ENCODE assay signal across 14 cellular contexts in the genomic region with DNA sequence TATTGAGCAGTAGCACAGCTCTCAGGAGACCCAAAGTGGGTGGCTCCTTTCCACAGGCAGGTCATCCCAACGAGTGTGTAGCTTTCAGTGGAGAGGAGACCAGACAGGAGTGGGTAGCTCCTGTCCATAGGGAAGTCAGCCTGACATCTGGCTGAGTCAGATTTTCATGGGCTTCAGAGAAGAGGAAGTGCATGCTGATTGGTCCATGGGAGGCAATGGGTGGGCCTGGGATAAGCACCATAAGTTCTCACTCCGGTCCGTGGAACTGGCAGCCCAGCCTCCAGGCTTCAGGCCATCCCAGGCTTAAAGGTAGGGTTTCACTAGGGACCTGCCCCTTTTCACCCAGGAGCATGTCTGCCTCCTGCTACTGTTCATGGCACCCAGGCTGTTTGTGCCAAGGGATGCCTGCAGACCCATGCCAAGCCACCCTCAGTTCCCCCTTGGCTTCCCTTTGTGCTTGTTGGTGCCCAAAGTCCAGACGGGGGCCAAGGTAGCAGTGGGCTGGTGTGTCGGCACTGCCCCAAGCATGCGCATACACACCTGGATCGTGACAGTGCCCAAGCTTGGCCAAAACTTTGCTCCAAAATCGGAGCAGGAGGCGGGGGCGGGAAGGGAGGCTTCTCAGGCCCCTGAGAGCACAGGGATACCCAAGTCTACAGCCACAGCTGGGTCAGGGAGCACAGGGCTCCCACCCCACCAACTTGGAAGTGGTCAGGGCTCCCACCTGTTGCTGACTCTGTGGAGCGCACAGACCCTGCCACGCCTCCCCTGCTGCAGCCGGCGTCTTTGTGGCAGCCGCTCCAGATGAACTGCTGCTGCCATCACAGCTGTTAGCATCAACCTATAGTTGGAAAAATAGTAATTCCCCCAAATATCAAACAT. TPM values are rescaled to one million over a fixed set of nuclear protein-coding genes. Genes with fewer than 3 reads are reported as not detected.
A peak's percentile ranks its signal among the peaks of the same experiment; 100 is the strongest.
DNase-seq lines count a peak whose midpoint lies in the region; ATAC-seq and TF ChIP-seq lines count a peak whose summit lies in the region.
"Had no signal": no experiment of that assay in that cellular context is flagged by ENCODE, and none has a peak within 500 bp of the region (broad histone marks: within the 10 kb centered on the region; RNA-seq: fewer than 3 reads in every experiment).

No MANE protein-coding gene starts in this region.

- H3K9me3 ChIP-seq in left lung: no peaks in the 10 kb centered on the region
- H3K9me3 ChIP-seq in uterus: no peaks in the 10 kb centered on the region
- H3K9me3 ChIP-seq: esophagus squamous epithelium had no signal

- intact Hi-C loops in CD14-positive monocyte (cut with micrococcal nuclease) (no loop called here), left lung (cut with DNase I) (no loop called here), uterus (cut with DNase I; ENCODE audit: low total_unique reads) (no loop called here)

- H3K27ac Mint-ChIP-seq in CD14-positive monocyte (peak overlapping the region; percentile 2 to 85 (median 68)), WTC11 (peak overlapping the region; percentile 64)

- H3K36me3 Mint-ChIP-seq in CD14-positive monocyte (peaks cover 58 to 71% of the 10 kb centered on the region in 2 donors), WTC11 (peaks cover 52% of the 10 kb centered on the region)

- H3K27me3 ChIP-seq in H7 (ENCODE audit: control insufficient read depth, insufficient read depth, low read length) (no peaks in the 10 kb centered on the region), left lung (no peaks in the 10 kb centered on the region), uterus (no peaks in the 10 kb centered on the region)
- H3K27me3 ChIP-seq: BLaER1 treated with 17β-estradiol and CSF1 and Interleukin-3, amounts not matched to agents 10 nM and 100 nM; esophagus squamous epithelium had no signal

- POLR2A ChIA-PET in WTC11 (lab: Charles Lee): interaction anchor here (0.6 kb wide), 1 partner anchor 1477 kb away, joined by 3 read pairs; no protein-coding TSS in a partner anchor

- H3K36me3 ChIP-seq in H7 (replicated peaks; ENCODE audit: control insufficient read depth, insufficient read depth, low read length): peaks cover 12% of the 10 kb centered on the region
- peaks cover 0 to 77% of the 10 kb centered on the region in 2 donors for H3K36me3 ChIP-seq in left lung
- no peaks in the 10 kb centered on the region for H3K36me3 ChIP-seq in uterus

- no peak overlapping the region for H3K4me3 ChIP-seq in H7 (ENCODE audit: insufficient read depth, low read depth, low read length)
- no peak overlapping the region for H3K4me3 ChIP-seq in left lung
- H3K4me3 ChIP-seq in uterus: no peak overlapping the region
- H3K4me3 ChIP-seq: BLaER1 treated with 17β-estradiol and CSF1 and Interleukin-3, amounts not matched to agents 10 nM and 100 nM; esophagus squamous epithelium had no signal

- no peak overlapping the region for H3K27ac ChIP-seq in left lung
- no peak overlapping the region for H3K27ac ChIP-seq in uterus
- H3K27ac ChIP-seq: BLaER1 treated with 17β-estradiol and CSF1 and Interleukin-3, amounts not matched to agents 10 nM and 100 nM; esophagus squamous epithelium had no signal

- peak; percentile 66 for ATAC-seq in WTC11
- peak; percentile 53 for ATAC-seq in left lung
- ATAC-seq in GM18858 (IDR thresholded peaks at IDR 0.05; ENCODE audit: unreplicated experiment): no peak
- ATAC-seq: activated CD4-positive, CD25-positive, alpha-beta regulatory T cell treated with anti-CD3 and anti-CD28 coated beads, Interleukin-2, amount 50 U/mL, for 24 hours had no signal

- no peak for TF ChIP-seq POLR2A in uterus (IDR thresholded peaks at IDR 0.05)

- TF ChIP-seq CTCF in CD14-positive monocyte (IDR thresholded peaks at IDR 0.05) (no peak), WTC11 (IDR thresholded peaks at IDR 0.05) (no peak), left lung (IDR thresholded peaks at IDR 0.05) (no peak), uterus (IDR thresholded peaks at IDR 0.05) (no peak)

- CTCF ChIA-PET in WTC11 (lab: Charles Lee): interaction anchor here (1.3 kb wide), 2 partner anchors 17 to 181 kb away, joined by 4 to 7 read pairs; no protein-coding TSS in a partner anchor

- H3K9me3 Mint-ChIP-seq in CD14-positive monocyte (peaks cover 0 to 3% (median 0%) of the 10 kb centered on the region in 7 donors), WTC11 (0 out of 2 replicates have a peak, but pooled peaks cover 4% of the 10 kb centered on the region)

- H3K27me3 Mint-ChIP-seq in CD14-positive monocyte (ENCODE audit: low read depth in 3 of 3) (no peaks in the 10 kb centered on the region), WTC11 (ENCODE audit: low read depth) (no peaks in the 10 kb centered on the region)

- DNase-seq in CD14-positive monocyte (ENCODE audit: low spot score) (peak; percentile 51), H7 (peak; percentile 37), WTC11 (ENCODE audit: low spot score) (no peak), left lung (peak in 1 of 2 donors; percentile 62), NCI-H2227 treated with DMSO at 0.1 percent for 48 hours (lab: John Stamatoyannopoulos, UW) (no peak), SW480 (ENCODE audit: low spot score) (no peak), uterus (no peak)
- DNase-seq: activated effector memory CD4-positive, alpha-beta T cell treated with anti-CD3 and anti-CD28 coated beads, Interleukin-2, amount 50 U/mL, for 16 hours; esophagus squamous epithelium; stimulated activated CD8-positive, alpha-beta memory T cell treated with anti-CD3 and anti-CD28 coated beads, Interleukin-4, amount 100 ng/mL, for 48 hours had no signal

- H3K4me1 ChIP-seq in left lung (peaks cover 0 to 14% of the 10 kb centered on the region in 2 donors), uterus (peaks cover 0 to 3% of the 10 kb centered on the region in 2 donors)

- H3K4me3 Mint-ChIP-seq in CD14-positive monocyte: no peak overlapping the region
- H3K4me3 Mint-ChIP-seq in WTC11: no peak overlapping the region

- H3K4me1 Mint-ChIP-seq in CD14-positive monocyte (peaks cover 11% of the 10 kb centered on the region), WTC11 (no peaks in the 10 kb centered on the region)

TF ChIP-seq in WTC11, 78 proteins besides CTCF, POLR2A, EP300 and RAD21:
- TF ChIP-seq, protein P1, sequence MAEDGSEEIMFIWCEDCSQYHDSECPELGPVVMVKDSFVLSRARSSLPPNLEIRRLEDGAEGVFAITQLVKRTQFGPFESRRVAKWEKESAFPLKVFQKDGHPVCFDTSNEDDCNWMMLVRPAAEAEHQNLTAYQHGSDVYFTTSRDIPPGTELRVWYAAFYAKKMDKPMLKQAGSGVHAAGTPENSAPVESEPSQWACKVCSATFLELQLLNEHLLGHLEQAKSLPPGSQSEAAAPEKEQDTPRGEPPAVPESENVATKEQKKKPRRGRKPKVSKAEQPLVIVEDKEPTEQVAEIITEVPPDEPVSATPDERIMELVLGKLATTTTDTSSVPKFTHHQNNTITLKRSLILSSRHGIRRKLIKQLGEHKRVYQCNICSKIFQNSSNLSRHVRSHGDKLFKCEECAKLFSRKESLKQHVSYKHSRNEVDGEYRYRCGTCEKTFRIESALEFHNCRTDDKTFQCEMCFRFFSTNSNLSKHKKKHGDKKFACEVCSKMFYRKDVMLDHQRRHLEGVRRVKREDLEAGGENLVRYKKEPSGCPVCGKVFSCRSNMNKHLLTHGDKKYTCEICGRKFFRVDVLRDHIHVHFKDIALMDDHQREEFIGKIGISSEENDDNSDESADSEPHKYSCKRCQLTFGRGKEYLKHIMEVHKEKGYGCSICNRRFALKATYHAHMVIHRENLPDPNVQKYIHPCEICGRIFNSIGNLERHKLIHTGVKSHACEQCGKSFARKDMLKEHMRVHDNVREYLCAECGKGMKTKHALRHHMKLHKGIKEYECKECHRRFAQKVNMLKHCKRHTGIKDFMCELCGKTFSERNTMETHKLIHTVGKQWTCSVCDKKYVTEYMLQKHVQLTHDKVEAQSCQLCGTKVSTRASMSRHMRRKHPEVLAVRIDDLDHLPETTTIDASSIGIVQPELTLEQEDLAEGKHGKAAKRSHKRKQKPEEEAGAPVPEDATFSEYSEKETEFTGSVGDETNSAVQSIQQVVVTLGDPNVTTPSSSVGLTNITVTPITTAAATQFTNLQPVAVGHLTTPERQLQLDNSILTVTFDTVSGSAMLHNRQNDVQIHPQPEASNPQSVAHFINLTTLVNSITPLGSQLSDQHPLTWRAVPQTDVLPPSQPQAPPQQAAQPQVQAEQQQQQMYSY (CRISPR knock-in tag; IDR thresholded peaks at IDR 0.05): peak; percentile 57; the same call in 1 of the 2 replicates
- TF ChIP-seq FOXP1 (CRISPR knock-in tag; IDR thresholded peaks at IDR 0.05; ENCODE audit: borderline replicate concordance): peak; percentile 47; the same call in 1 of the 2 replicates
- no peak for TF ChIP-seq ELF4 (CRISPR knock-in tag; IDR thresholded peaks at IDR 0.05; ENCODE audit: low read depth)

RNA-seq across cellular contexts. Expression of a gene that starts 26.4 kb away (rescaled TPM):
- 100 to 1,000 TPM; 102 to 124 TPM for polyA plus RNA-seq in CD14-positive monocyte
- 121 and 129 TPM in 2 replicates for total RNA-seq in H7 (2014; rRNA removed; shearing (Covaris generic))
- total RNA-seq in WTC11 (2021) (84.0 to 109 TPM (median 97.6 TPM) in 3 replicates), left lung (10 to 100 TPM; 64.1 to 83.1 TPM), uterus (100 to 1,000 TPM; 115 to 279 (median 165) TPM)

RNA-seq across cellular contexts. Expression of a gene that starts 59.3 kb away (rescaled TPM):
- 100 to 1,000 TPM; 146 to 214 TPM for polyA plus RNA-seq in CD14-positive monocyte
- total RNA-seq in H7 (2014; rRNA removed; shearing (Covaris generic)): 0.33 and 1.2 TPM in 2 replicates
- total RNA-seq in WTC11 (2021) (1.4 to 2.5 TPM (median 1.8 TPM) in 3 replicates), left lung (10 to 100 TPM; 51.5 to 55.8 TPM), uterus (100 to 1,000 TPM in 1 of 4 donors, 10 to 100 TPM in 3; 31.8 to 103 (median 45.5) TPM)
- polyA plus RNA-seq: neural cell had no signal

Comparison
In these comparisons a context has a peak if more than half of its experiments do, and no peak if none do; other contexts are left out.
1. DNase-seq: peak in CD14-positive monocyte (single experiment) and H7 (single experiment); none in WTC11 (single experiment), NCI-H2227 treated with DMSO at 0.1 percent for 48 hours (single experiment), SW480 (single experiment) and uterus (0 of 2).